In the genomic region with DNA sequence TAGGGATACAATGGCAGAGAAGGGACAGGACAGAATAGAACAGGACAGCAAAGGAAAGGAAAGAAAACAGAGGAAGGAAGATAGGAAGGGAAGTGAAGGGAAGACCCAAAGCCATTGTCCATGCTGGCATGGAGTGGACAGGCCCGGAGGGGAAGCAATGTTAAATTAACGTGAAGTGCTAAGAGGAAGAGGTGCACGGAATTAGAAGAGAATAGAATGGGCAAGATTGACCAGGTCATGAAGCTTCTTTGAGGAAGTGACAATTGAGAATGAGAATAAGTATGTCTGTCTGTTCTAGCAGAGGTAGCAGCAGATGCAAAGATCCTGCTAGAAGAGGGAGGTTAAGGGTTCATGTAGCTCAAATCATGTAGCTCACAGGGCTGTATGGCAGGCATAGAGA, we compare ENCODE assay signal across 18 cellular contexts.
"Had no signal": no experiment of that assay in that cellular context is flagged by ENCODE, and none has a peak within 500 bp of the region (broad histone marks: within the 10 kb centered on the region; RNA-seq: fewer than 3 reads in every experiment).

No MANE protein-coding gene starts in this region.

- H3K36me3 ChIP-seq: esophagus squamous epithelium, ovary, right atrium auricular region, sigmoid colon, thoracic aorta, transverse colon had no signal

- ATAC-seq: effector memory CD8-positive, alpha-beta T cell; left lobe of liver; naive thymus-derived CD4-positive, alpha-beta T cell; stimulated activated naive B cell treated with anti-CD40 and anti-IgM and Interleukin-4, amounts not matched to agents 10 μg/mL and 1 μg/mL and 100 μg/mL, for 72 hours had no signal

- H3K27ac Mint-ChIP-seq: effector memory CD8-positive, alpha-beta T cell; naive thymus-derived CD4-positive, alpha-beta T cell; nephron; stimulated activated naive B cell treated with anti-CD40 and anti-IgM and Interleukin-4, amounts not matched to agents 10 μg/mL and 1 μg/mL and 100 μg/mL, for 72 hours; stimulated activated naive CD8-positive, alpha-beta T cell treated with anti-CD3 and anti-CD28 coated beads, Interleukin-15, Interleukin-2, amounts not matched to agents 100 ng/mL and 50 ng/mL, for 24 hours had no signal

- H3K27me3 ChIP-seq: ovary, right atrium auricular region, sigmoid colon, transverse colon had no signal

- H3K36me3 Mint-ChIP-seq: naive thymus-derived CD4-positive, alpha-beta T cell; stimulated activated naive B cell treated with anti-CD40 and anti-IgM and Interleukin-4, amounts not matched to agents 10 μg/mL and 1 μg/mL and 100 μg/mL, for 72 hours had no signal

- DNase-seq: effector memory CD8-positive, alpha-beta T cell; erythroblast; esophagus squamous epithelium; foreskin melanocyte; kidney; mesendoderm; midbrain; naive thymus-derived CD4-positive, alpha-beta T cell; ovary; sigmoid colon; stimulated activated naive B cell treated with anti-CD40 and anti-IgM and Interleukin-4, amounts not matched to agents 10 μg/mL and 1 μg/mL and 100 μg/mL, for 72 hours; transverse colon had no signal

- H3K9me3 Mint-ChIP-seq: effector memory CD8-positive, alpha-beta T cell; nephron; stimulated activated naive CD8-positive, alpha-beta T cell treated with anti-CD3 and anti-CD28 coated beads, Interleukin-15, Interleukin-2, amounts not matched to agents 100 ng/mL and 50 ng/mL, for 24 hours had no signal

- H3K4me3 Mint-ChIP-seq: effector memory CD8-positive, alpha-beta T cell; naive thymus-derived CD4-positive, alpha-beta T cell; nephron; stimulated activated naive B cell treated with anti-CD40 and anti-IgM and Interleukin-4, amounts not matched to agents 10 μg/mL and 1 μg/mL and 100 μg/mL, for 72 hours; stimulated activated naive CD8-positive, alpha-beta T cell treated with anti-CD3 and anti-CD28 coated beads, Interleukin-15, Interleukin-2, amounts not matched to agents 100 ng/mL and 50 ng/mL, for 24 hours had no signal

- H3K4me3 ChIP-seq: coronary artery, esophagus squamous epithelium, ovary, right atrium auricular region, sigmoid colon, thoracic aorta, transverse colon had no signal

- H3K9me3 ChIP-seq: esophagus squamous epithelium, ovary, right atrium auricular region, sigmoid colon, thoracic aorta, transverse colon had no signal

- H3K4me1 Mint-ChIP-seq: nephron; stimulated activated naive B cell treated with anti-CD40 and anti-IgM and Interleukin-4, amounts not matched to agents 10 μg/mL and 1 μg/mL and 100 μg/mL, for 72 hours had no signal

- H3K4me1 ChIP-seq: esophagus squamous epithelium, right atrium auricular region, sigmoid colon, transverse colon had no signal

- H3K27ac ChIP-seq: esophagus squamous epithelium, ovary, right atrium auricular region, sigmoid colon, thoracic aorta, transverse colon had no signal
